ENCODE assay signal across 1 cellular context in genomic region chr18:50307738-50308470, GRCh38.
TF ChIP-seq lines count a peak whose summit lies in the region.

No MANE protein-coding gene starts in this region.

TF ChIP-seq in HepG2, 621 proteins besides CTCF, POLR2A, EP300 and RAD21 (continued from another document and continues in another):
- TF ChIP-seq PRDM10 (CRISPR knock-in tag; IDR thresholded peaks at IDR 0.05; ENCODE audit: low read depth) (no peak; the same call in 1 of the 2 replicates), ZNF576 (CRISPR knock-in tag; IDR thresholded peaks at IDR 0.05) (no peak), ZNF549 (CRISPR knock-in tag; IDR thresholded peaks at IDR 0.05) (no peak), ATF4 (CRISPR knock-in tag; IDR thresholded peaks at IDR 0.05) (peak in 1 of 2 experiments; percentile 97; a peak in 2 of 4 replicates), TOE1 (CRISPR knock-in tag; IDR thresholded peaks at IDR 0.05) (no peak), NR2F6 (IDR thresholded peaks at IDR 0.05) (no peak), NR2F6 (CRISPR knock-in tag; IDR thresholded peaks at IDR 0.05) (0 out of 2 replicates have a peak, but pooled peaks have one; percentile 23), TBL1XR1 (IDR thresholded peaks at IDR 0.05; ENCODE audit: borderline replicate concordance, low read length, partially characterized antibody) (no peak), ZNF615 (CRISPR knock-in tag; IDR thresholded peaks at IDR 0.05; ENCODE audit: borderline replicate concordance) (no peak), TGIF2 (CRISPR knock-in tag; IDR thresholded peaks at IDR 0.05) (peak; percentile 77), ZNF230 (CRISPR knock-in tag; IDR thresholded peaks at IDR 0.05) (no peak), FLYWCH1 (CRISPR knock-in tag; IDR thresholded peaks at IDR 0.05) (no peak), ZSCAN20 (CRISPR knock-in tag; IDR thresholded peaks at IDR 0.05; ENCODE audit: borderline replicate concordance) (no peak), YEATS4 (CRISPR knock-in tag; IDR thresholded peaks at IDR 0.05; ENCODE audit: borderline replicate concordance) (0 out of 2 replicates have a peak, but pooled peaks have one; percentile 16), ZSCAN25 (CRISPR knock-in tag; IDR thresholded peaks at IDR 0.05) (no peak), MIER3 (CRISPR knock-in tag; IDR thresholded peaks at IDR 0.05; ENCODE audit: borderline replicate concordance) (no peak), RNF2 (conservative IDR thresholded peaks at IDR 0.05; ENCODE audit: low read depth) (no peak), REXO4 (CRISPR knock-in tag; IDR thresholded peaks at IDR 0.05; ENCODE audit: borderline replicate concordance) (no peak), MAZ (IDR thresholded peaks at IDR 0.05; ENCODE audit: borderline replicate concordance, low read depth, low read length) (no peak), MAZ (CRISPR knock-in tag; IDR thresholded peaks at IDR 0.05; ENCODE audit: low read depth) (0 out of 2 replicates have a peak, but pooled peaks have one; percentile 44), PBX2 (CRISPR knock-in tag; IDR thresholded peaks at IDR 0.05) (peak; percentile 18; the same call in 1 of the 2 replicates), FOXK2 (IDR thresholded peaks at IDR 0.05) (no peak), DPF2 (CRISPR knock-in tag; IDR thresholded peaks at IDR 0.05; ENCODE audit: borderline replicate concordance, low read depth) (no peak), LRRFIP1 (CRISPR knock-in tag; conservative IDR thresholded peaks at IDR 0.05) (no peak), PLSCR1 (CRISPR knock-in tag; IDR thresholded peaks at IDR 0.05; ENCODE audit: borderline replicate concordance) (no peak), NFYC (CRISPR knock-in tag; IDR thresholded peaks at IDR 0.05) (0 out of 2 replicates have a peak, but pooled peaks have one; percentile 44), ZNF331 (CRISPR knock-in tag; IDR thresholded peaks at IDR 0.05) (no peak), MAFF (IDR thresholded peaks at IDR 0.05; ENCODE audit: low read depth, low read length) (no peak), ZNF484 (CRISPR knock-in tag; IDR thresholded peaks at IDR 0.05; ENCODE audit: borderline replicate concordance, low read depth) (no peak), RARA (CRISPR knock-in tag; IDR thresholded peaks at IDR 0.05) (peak; percentile 43; the same call in 1 of the 2 replicates), ZFP37 (CRISPR knock-in tag; IDR thresholded peaks at IDR 0.05; ENCODE audit: borderline replicate concordance) (no peak), E2F5 (CRISPR knock-in tag; conservative IDR thresholded peaks at IDR 0.05) (no peak), PTBP1 (IDR thresholded peaks at IDR 0.05; ENCODE audit: low read depth, low read length, poor library complexity, severe bottlenecking) (no peak), RERE (CRISPR knock-in tag; IDR thresholded peaks at IDR 0.05; ENCODE audit: low read depth) (no peak), ZNF264 (CRISPR knock-in tag; IDR thresholded peaks at IDR 0.05) (no peak), ZNF724P (CRISPR knock-in tag; IDR thresholded peaks at IDR 0.05; ENCODE audit: borderline replicate concordance) (no peak), ZNF503 (CRISPR knock-in tag; IDR thresholded peaks at IDR 0.05) (no peak), CREM (IDR thresholded peaks at IDR 0.05) (peak; percentile 13; the same call in 1 of the 2 replicates), CREM (CRISPR knock-in tag; IDR thresholded peaks at IDR 0.05) (no peak)
